3 cellular contexts compared by ENCODE assay signal in the genomic region with DNA sequence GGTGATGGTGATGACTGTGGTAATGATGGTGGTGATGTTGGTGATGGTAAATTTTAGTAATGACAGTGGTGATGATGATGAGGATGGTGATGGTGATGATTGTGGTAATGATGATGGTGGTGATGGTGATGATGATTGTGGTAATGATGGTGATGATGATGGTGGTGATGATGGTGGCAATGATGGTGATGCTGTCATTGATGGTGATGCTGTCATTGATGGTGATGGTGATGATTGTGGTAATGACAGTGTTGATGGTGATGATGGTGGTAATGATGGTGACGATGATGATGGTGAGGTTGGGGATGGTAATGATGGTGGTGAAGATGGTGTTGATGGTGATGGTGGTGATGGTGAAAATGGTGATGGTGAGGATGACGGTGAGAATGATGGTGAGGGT.
TF ChIP-seq lines count a peak whose summit lies in the region.

No MANE protein-coding gene starts in this region.

TF ChIP-seq in A549, 52 proteins besides CTCF, POLR2A, EP300 and RAD21:
- TF ChIP-seq, protein P1, sequence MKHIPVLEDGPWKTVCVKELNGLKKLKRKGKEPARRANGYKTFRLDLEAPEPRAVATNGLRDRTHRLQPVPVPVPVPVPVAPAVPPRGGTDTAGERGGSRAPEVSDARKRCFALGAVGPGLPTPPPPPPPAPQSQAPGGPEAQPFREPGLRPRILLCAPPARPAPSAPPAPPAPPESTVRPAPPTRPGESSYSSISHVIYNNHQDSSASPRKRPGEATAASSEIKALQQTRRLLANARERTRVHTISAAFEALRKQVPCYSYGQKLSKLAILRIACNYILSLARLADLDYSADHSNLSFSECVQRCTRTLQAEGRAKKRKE (CRISPR knock-in tag; IDR thresholded peaks at IDR 0.05; ENCODE audit: low read depth) = no peak
- TF ChIP-seq POLR2AphosphoS2 (conservative IDR thresholded peaks at IDR 0.05; ENCODE audit: low read length) = no peak
- TF ChIP-seq CHD4 (IDR thresholded peaks at IDR 0.05; ENCODE audit: borderline replicate concordance) = no peak
- no peak for TF ChIP-seq NR3C1 (IDR thresholded peaks at IDR 0.05)
- no peak for TF ChIP-seq ZFP36 (IDR thresholded peaks at IDR 0.05; ENCODE audit: borderline replicate concordance, partially characterized antibody)
- no peak for TF ChIP-seq ESRRA (IDR thresholded peaks at IDR 0.05; ENCODE audit: borderline replicate concordance, low read length)
- no peak for TF ChIP-seq CBX8 (IDR thresholded peaks at IDR 0.05)
- TF ChIP-seq RCOR1 (IDR thresholded peaks at IDR 0.05; ENCODE audit: low read depth, low read length) = no peak
- TF ChIP-seq HMGXB4 (CRISPR knock-in tag; IDR thresholded peaks at IDR 0.05; ENCODE audit: borderline replicate concordance) = no peak
- TF ChIP-seq SREBF2 (IDR thresholded peaks at IDR 0.05) = no peak
- no peak for TF ChIP-seq KDM5A (IDR thresholded peaks at IDR 0.05)
- no peak for TF ChIP-seq MAZ (IDR thresholded peaks at IDR 0.05; ENCODE audit: borderline replicate concordance, low read depth, low read length)
- no peak for TF ChIP-seq KDM1A (IDR thresholded peaks at IDR 0.05; ENCODE audit: low read depth)

TF ChIP-seq in IMR-90, 13 proteins besides CTCF, POLR2A, EP300 and RAD21:
- TF ChIP-seq RFX5 (IDR thresholded peaks at IDR 0.05; ENCODE audit: low read depth, low read length) = no peak
- no peak for TF ChIP-seq ELK1 (IDR thresholded peaks at IDR 0.05; ENCODE audit: borderline replicate concordance, low read depth, low read length)

TF ChIP-seq in H1, 55 proteins besides CTCF, POLR2A, EP300 and RAD21:
- TF ChIP-seq GABPA (IDR thresholded peaks at IDR 0.05; ENCODE audit: borderline replicate concordance, insufficient read depth, low read length) = no peak
- TF ChIP-seq CBX8 (IDR thresholded peaks at IDR 0.05; ENCODE audit: borderline replicate concordance, low read depth, low read length) = no peak
- TF ChIP-seq CHD2 (IDR thresholded peaks at IDR 0.05; ENCODE audit: low read length) = no peak
- TF ChIP-seq TAF7 (optimal IDR thresholded peaks at IDR 0.05; ENCODE audit: borderline replicate concordance, low read depth, low read length) = no peak
- no peak for TF ChIP-seq BACH1 (IDR thresholded peaks at IDR 0.05; ENCODE audit: low read length)
- no peak for TF ChIP-seq TEAD4 (IDR thresholded peaks at IDR 0.05; ENCODE audit: low read depth, low read length)
- no peak for TF ChIP-seq EZH2 (IDR thresholded peaks at IDR 0.05; ENCODE audit: low read depth, low read length, severe bottlenecking)
